1 cellular context compared by ENCODE assay signal in genomic region chr13:28658539-28658795, GRCh38.
TF ChIP-seq lines count a peak whose summit lies in the region.

No MANE protein-coding gene starts in this region.

TF ChIP-seq in neural cell, 6 proteins besides CTCF, POLR2A, EP300 and RAD21 (continued from another document):
- TF ChIP-seq, protein P1, sequence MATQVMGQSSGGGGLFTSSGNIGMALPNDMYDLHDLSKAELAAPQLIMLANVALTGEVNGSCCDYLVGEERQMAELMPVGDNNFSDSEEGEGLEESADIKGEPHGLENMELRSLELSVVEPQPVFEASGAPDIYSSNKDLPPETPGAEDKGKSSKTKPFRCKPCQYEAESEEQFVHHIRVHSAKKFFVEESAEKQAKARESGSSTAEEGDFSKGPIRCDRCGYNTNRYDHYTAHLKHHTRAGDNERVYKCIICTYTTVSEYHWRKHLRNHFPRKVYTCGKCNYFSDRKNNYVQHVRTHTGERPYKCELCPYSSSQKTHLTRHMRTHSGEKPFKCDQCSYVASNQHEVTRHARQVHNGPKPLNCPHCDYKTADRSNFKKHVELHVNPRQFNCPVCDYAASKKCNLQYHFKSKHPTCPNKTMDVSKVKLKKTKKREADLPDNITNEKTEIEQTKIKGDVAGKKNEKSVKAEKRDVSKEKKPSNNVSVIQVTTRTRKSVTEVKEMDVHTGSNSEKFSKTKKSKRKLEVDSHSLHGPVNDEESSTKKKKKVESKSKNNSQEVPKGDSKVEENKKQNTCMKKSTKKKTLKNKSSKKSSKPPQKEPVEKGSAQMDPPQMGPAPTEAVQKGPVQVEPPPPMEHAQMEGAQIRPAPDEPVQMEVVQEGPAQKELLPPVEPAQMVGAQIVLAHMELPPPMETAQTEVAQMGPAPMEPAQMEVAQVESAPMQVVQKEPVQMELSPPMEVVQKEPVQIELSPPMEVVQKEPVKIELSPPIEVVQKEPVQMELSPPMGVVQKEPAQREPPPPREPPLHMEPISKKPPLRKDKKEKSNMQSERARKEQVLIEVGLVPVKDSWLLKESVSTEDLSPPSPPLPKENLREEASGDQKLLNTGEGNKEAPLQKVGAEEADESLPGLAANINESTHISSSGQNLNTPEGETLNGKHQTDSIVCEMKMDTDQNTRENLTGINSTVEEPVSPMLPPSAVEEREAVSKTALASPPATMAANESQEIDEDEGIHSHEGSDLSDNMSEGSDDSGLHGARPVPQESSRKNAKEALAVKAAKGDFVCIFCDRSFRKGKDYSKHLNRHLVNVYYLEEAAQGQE (IDR thresholded peaks at IDR 0.05; ENCODE audit: borderline replicate concordance): no peak
